Comparison of ENCODE assay signal across 9 cellular contexts in genomic region chr2:83291083-83291482, GRCh38.
"Had no signal": no experiment of that assay in that cellular context is flagged by ENCODE, and none has a peak within 500 bp of the region (broad histone marks: within the 10 kb centered on the region; RNA-seq: fewer than 3 reads in every experiment).

No MANE protein-coding gene starts in this region.

- H3K4me3 ChIP-seq: GM23248 had no signal

- FAIRE-seq: H54, HTR-8/SVneo had no signal

- H3K4me3 Mint-ChIP-seq: H9 had no signal

- DNase-seq: GM23248, GOT3, H9, HCEC 1CT, IMR-90, KBM-7 had no signal

- H2AFZ ChIP-seq: GM23248 had no signal

- H3K27ac Mint-ChIP-seq: H9 had no signal

- H3K4me2 ChIP-seq: KMS-11 had no signal

- H3K9ac ChIP-seq: GM23248, KMS-11 had no signal

- H3K27ac ChIP-seq: GM23248, KMS-11 had no signal
